In genomic region chr10:4663162-4663992, GRCh38 we compare ENCODE assay signal across 8 cellular contexts.
DNase-seq lines count a peak whose midpoint lies in the region; ATAC-seq, FAIRE-seq and TF ChIP-seq lines count a peak whose summit lies in the region.

No MANE protein-coding gene starts in this region.

- no peak overlapping the region for H2BK20ac ChIP-seq in H1 (ENCODE audit: low read length)

- H4K20me1 ChIP-seq in OCI-LY3 (ENCODE audit: insufficient read depth, low read length) (no peaks in the 10 kb centered on the region), H1 (replicated peaks in 1 of 2; ENCODE audit: control insufficient read depth in 1 of 2, insufficient read depth in 2 of 2, low read length in 2 of 2) (no peaks in the 10 kb centered on the region)

- no peak overlapping the region for H2BK15ac ChIP-seq in H1 (ENCODE audit: low read length)

- H2AFZ ChIP-seq in OCI-LY3 (ENCODE audit: low read depth, low read length) (peak overlapping the region; percentile 88), H1 (ENCODE audit: low read length) (no peak overlapping the region)

- H4K5ac ChIP-seq in H1 (ENCODE audit: insufficient read length, low read depth, low read length), result no peak overlapping the region

- TF ChIP-seq EP300 in H1 (IDR thresholded peaks at IDR 0.05; ENCODE audit: borderline replicate concordance in 1 of 2, low read depth in 2 of 2, low read length in 2 of 2), result no peak

- H3K23me2 ChIP-seq in H1 (ENCODE audit: low read depth, low read length), result no peaks in the 10 kb centered on the region

- no peak overlapping the region for H3K14ac ChIP-seq in H1 (ENCODE audit: insufficient read length)

- H3K56ac ChIP-seq in H1 (replicated peaks; ENCODE audit: insufficient read length, low read depth, low read length), result no peak overlapping the region

- TF ChIP-seq CTCF in OCI-LY3 (IDR thresholded peaks at IDR 0.05; ENCODE audit: low read depth, low read length), result no peak
- TF ChIP-seq CTCF in H1 (IDR thresholded peaks at IDR 0.05; ENCODE audit: control extremely low read depth in 1 of 3, insufficient read depth in 1 of 3, low read depth in 1 of 3, low read length in 3 of 3), result no peak
- TF ChIP-seq CTCF in mucosa of descending colon (IDR thresholded peaks at IDR 0.05), result no peak

- POLR2A ChIA-PET in H1 (lab: Charles Lee; ENCODE audit: partially characterized antibody), result no interaction called here

- H4K8ac ChIP-seq in H1 (ENCODE audit: extremely low read depth, insufficient read depth, low read length), result no peak overlapping the region

- ATAC-seq in GM21390 (IDR thresholded peaks at IDR 0.05; ENCODE audit: unreplicated experiment) (peak; percentile 85), mucosa of descending colon (peak; percentile 100), GM21526 (IDR thresholded peaks at IDR 0.05; ENCODE audit: low FRiP score, unreplicated experiment) (no peak)

- H2BK120ac ChIP-seq in H1 (replicated peaks; ENCODE audit: low read depth, low read length), result peak overlapping the region; percentile 86

- H3K27me3 ChIP-seq in OCI-LY3 (ENCODE audit: low read depth, low read length), result no peaks in the 10 kb centered on the region
- H3K27me3 ChIP-seq in H1 (replicated peaks in 1 of 4; ENCODE audit: control insufficient read depth in 3 of 4, extremely low read depth in 1 of 4, insufficient read depth in 3 of 4, low read length in 3 of 4), result no peaks in the 10 kb centered on the region

- H3K36me3 ChIP-seq in OCI-LY3 (replicated peaks; ENCODE audit: low read depth, low read length) (no peaks in the 10 kb centered on the region), H1 (ENCODE audit: control insufficient read depth in 2 of 4, insufficient read depth in 4 of 4, low read length in 3 of 4) (no peaks in the 10 kb centered on the region), mucosa of descending colon (ENCODE audit: low read depth) (peaks cover 3% of the 10 kb centered on the region)

- CTCF ChIA-PET in H1 (lab: Charles Lee; ENCODE audit: partially characterized antibody), result no interaction called here

- H3K9ac ChIP-seq in OCI-LY3 (ENCODE audit: low read length), result peak overlapping the region; percentile 6; the same call in 1 of the 2 replicates
- no peak overlapping the region for H3K9ac ChIP-seq in H1 (replicated peaks in 1 of 4; ENCODE audit: extremely low read depth in 1 of 4, low read depth in 3 of 4, low read length in 3 of 4)

- H3K4ac ChIP-seq in H1 (replicated peaks; ENCODE audit: insufficient read length, low read depth, low read length), result no peak overlapping the region

- no peaks in the 10 kb centered on the region for H3K79me1 ChIP-seq in H1 (ENCODE audit: low read depth, low read length)

- H3K79me2 ChIP-seq in OCI-LY3 (ENCODE audit: low read length) (no peaks in the 10 kb centered on the region), H1 (ENCODE audit: control insufficient read depth in 1 of 2, insufficient read depth in 2 of 2, low read length in 2 of 2) (no peaks in the 10 kb centered on the region)

- intact Hi-C loops in mucosa of descending colon (cut with DNase I, micrococcal nuclease), result no loop called here

- no peak overlapping the region for H4K91ac ChIP-seq in H1 (replicated peaks; ENCODE audit: insufficient read length, low read length)

- no peaks in the 10 kb centered on the region for H3K9me3 ChIP-seq in OCI-LY3 (ENCODE audit: insufficient read depth, low read length)
- no peaks in the 10 kb centered on the region for H3K9me3 ChIP-seq in H1 (ENCODE audit: insufficient read depth in 2 of 2, low read depth in 1 of 2, low read length in 1 of 2)
- no peaks in the 10 kb centered on the region for H3K9me3 ChIP-seq in mucosa of descending colon

- FAIRE-seq in H1 (lab: Jason Lieb, UNC), result no peak

- H3K4me2 ChIP-seq in OCI-LY3 (ENCODE audit: low read length) (peak overlapping the region; percentile 47), H1 (ENCODE audit: insufficient read depth in 1 of 2, low read depth in 2 of 2, low read length in 2 of 2) (no peak overlapping the region)

- WGBS in H1 (ENCODE audit: extremely low coverage in 1 of 2, insufficient coverage in 1 of 2, insufficient read length in 1 of 2, insufficient replicate concordance in 2 of 2, low coverage in 1 of 2, low lambda C conversion rate in 2 of 2, missing lambda C conversion rate in 1 of 2), 2 experiments, result 90% methylated on average over 9 of the region's 9 CpGs; no CpG with 5 or more reads in 1 of the 2 experiments

- DNase-seq in DMS53 (lab: John Stamatoyannopoulos, UW) (peak; percentile 93), HT1080 (ENCODE audit: low read depth) (peak; percentile 98), H1 (ENCODE audit: low read depth in 1 of 2, low spot score in 2 of 2) (no peak), mucosa of descending colon (peak in 1 of 3 donors; percentile 82), cerebellar nuclear complex (lab: John Stamatoyannopoulos, UW) (no peak)

- TF ChIP-seq RAD21 in H1 (IDR thresholded peaks at IDR 0.05 in 1 of 2, conservative IDR thresholded peaks at IDR 0.05 in 1 of 2; ENCODE audit: low read depth in 2 of 2, low read length in 2 of 2), result no peak

- H3K18ac ChIP-seq in H1 (ENCODE audit: extremely low read depth, low read length), result no peak overlapping the region

- no peak overlapping the region for H2AK5ac ChIP-seq in H1 (ENCODE audit: low read depth, low read length)

- no peak overlapping the region for H3K23ac ChIP-seq in H1 (ENCODE audit: insufficient read length)

- H2BK12ac ChIP-seq in H1 (ENCODE audit: low read depth, low read length), result no peak overlapping the region

- H3K4me3 ChIP-seq in OCI-LY3 (ENCODE audit: low read length), result peak overlapping the region; percentile 30; the same call in 1 of the 2 replicates
- H3K4me3 ChIP-seq in H1 (ENCODE audit: extremely low read depth in 1 of 4, insufficient read depth in 2 of 4, low read depth in 3 of 4, low read length in 4 of 4), result no peak overlapping the region
- no peak overlapping the region for H3K4me3 ChIP-seq in mucosa of descending colon

- H2BK5ac ChIP-seq in H1 (ENCODE audit: low read depth, low read length), result no peak overlapping the region

- H3K27ac ChIP-seq in OCI-LY3 (ENCODE audit: low read length), result no peak overlapping the region
- H3K27ac ChIP-seq in H1 (ENCODE audit: low read depth, low read length), result no peak overlapping the region

- TF ChIP-seq POLR2A in H1 (IDR thresholded peaks at IDR 0.05; ENCODE audit: control extremely low read depth in 1 of 2, low read depth in 2 of 2, low read length in 2 of 2), result no peak

- H3K4me1 ChIP-seq in OCI-LY3 (ENCODE audit: low read length) (peaks cover 13% of the 10 kb centered on the region), H1 (replicated peaks in 1 of 4; ENCODE audit: control insufficient read depth in 3 of 4, insufficient read depth in 4 of 4, low read length in 3 of 4) (no peaks in the 10 kb centered on the region), mucosa of descending colon (ENCODE audit: low read depth) (peaks cover 34% of the 10 kb centered on the region)

TF ChIP-seq in H1, 55 proteins besides CTCF, POLR2A, EP300 and RAD21:
- TF ChIP-seq POU5F1 (IDR thresholded peaks at IDR 0.05; ENCODE audit: low read depth, low read length), result no peak
- TF ChIP-seq YY1 (IDR thresholded peaks at IDR 0.05; ENCODE audit: low read depth, low read length), result no peak
- no peak for TF ChIP-seq TAF1 (IDR thresholded peaks at IDR 0.05; ENCODE audit: low read depth, low read length)
- no peak for TF ChIP-seq BRCA1 (IDR thresholded peaks at IDR 0.05; ENCODE audit: low read depth, low read length)
- TF ChIP-seq TEAD4 (IDR thresholded peaks at IDR 0.05; ENCODE audit: low read depth, low read length), result no peak
- no peak for TF ChIP-seq JUND (IDR thresholded peaks at IDR 0.05; ENCODE audit: low read length)
- no peak for TF ChIP-seq SRF (IDR thresholded peaks at IDR 0.05; ENCODE audit: low read depth, low read length)
- no peak for TF ChIP-seq NRF1 (IDR thresholded peaks at IDR 0.05; ENCODE audit: low read depth, low read length)
- no peak for TF ChIP-seq BCL11A (IDR thresholded peaks at IDR 0.05; ENCODE audit: low read depth in 2 of 2, low read length in 2 of 2)
- TF ChIP-seq CHD1 (IDR thresholded peaks at IDR 0.05; ENCODE audit: low read depth, low read length), result no peak

Comparison
In these comparisons a context has a peak if more than half of its experiments do, and no peak if none do; other contexts are left out.
1. DNase-seq: peak in DMS53 (single experiment) and HT1080 (single experiment); none in H1 (0 of 2) and cerebellar nuclear complex (0 of 2).